Comparison of ENCODE assay signal across 14 cellular contexts in the genomic region with DNA sequence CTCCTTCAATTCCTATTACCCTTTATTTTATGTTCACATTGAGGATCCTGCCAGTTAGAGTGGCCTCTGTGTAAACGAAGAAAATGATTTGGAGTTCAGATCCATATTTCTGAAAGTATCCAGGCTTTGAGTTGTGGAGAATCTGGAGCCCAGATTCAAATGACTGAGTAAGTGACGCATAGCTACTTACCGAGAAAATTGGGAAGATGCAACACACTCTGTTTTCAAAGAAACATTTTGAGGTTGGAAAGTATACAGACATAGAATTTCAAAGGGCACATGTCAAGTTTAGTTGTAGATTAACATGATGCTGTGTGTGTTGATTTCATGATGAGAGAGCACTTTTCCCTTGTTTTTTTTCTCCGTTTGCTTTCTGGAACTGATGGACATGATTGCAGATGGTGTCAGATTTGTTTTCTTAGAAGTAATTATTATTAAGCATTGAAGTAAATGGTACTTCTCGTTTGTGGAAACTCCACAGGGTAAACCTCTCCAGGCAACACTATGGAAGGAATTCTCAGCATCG.
DNase-seq lines count a peak whose midpoint lies in the region; ATAC-seq, FAIRE-seq and TF ChIP-seq lines count a peak whose summit lies in the region.
"Had no signal": no experiment of that assay in that cellular context is flagged by ENCODE, and none has a peak within 500 bp of the region (broad histone marks: within the 10 kb centered on the region; RNA-seq: fewer than 3 reads in every experiment).

No MANE protein-coding gene starts in this region.

- DNase-seq in activated CD4-positive, alpha-beta T cell treated with anti-CD3 and anti-CD28 coated beads, Interleukin-2, amount 10 ng/mL, durations not matched to agents 24 days and 14 days = peak; percentile 14
- no peak for DNase-seq in activated CD4-positive, alpha-beta T cell treated with anti-CD3 and anti-CD28 coated beads for 48 hours
- DNase-seq in cerebellar cortex (ENCODE audit: low spot score) (peak; percentile 58), HepG2 (ENCODE audit: low spot score) (no peak), body of pancreas (no peak)
- no peak for DNase-seq in activated CD8-positive, alpha-beta memory T cell treated with anti-CD3 and anti-CD28 coated beads, Interleukin-2, amount 50 U/mL, for 4 hours
- DNase-seq in stimulated activated CD4-positive, alpha-beta T cell treated with anti-CD3 and anti-CD28 coated beads, Interleukin-12 subunit alpha, Interleukin-12 subunit beta, amount 100 ng/mL, for 4 hours = no peak
- DNase-seq: Caco-2; CD8-positive, alpha-beta T cell; DMS53 had no signal

- H3K36me3 ChIP-seq in HepG2 (replicated peaks in 1 of 2; ENCODE audit: control insufficient read depth in 1 of 2, insufficient read depth in 2 of 2, low read length in 2 of 2) (no peaks in the 10 kb centered on the region; a peak in 1 of 5 replicates), body of pancreas (replicated peaks in 1 of 2; ENCODE audit: insufficient read depth in 1 of 2, low read depth in 2 of 2) (no peaks in the 10 kb centered on the region)

- H3K27me3 ChIP-seq in HepG2 (ENCODE audit: control insufficient read depth in 1 of 2, insufficient read depth in 2 of 2, low read length in 2 of 2) = no peaks in the 10 kb centered on the region
- H3K27me3 ChIP-seq in body of pancreas = no peaks in the 10 kb centered on the region

- 61% methylated on average over 6 of the region's 6 CpGs for WGBS in HepG2 (ENCODE audit: low lambda C conversion rate)
- 66 to 73% methylated on average over 6 of the region's 6 CpGs for WGBS in body of pancreas, 2 donors

- peaks cover 75% of the 10 kb centered on the region for H3K4me1 ChIP-seq in HepG2 (ENCODE audit: insufficient read depth, low read length)
- H3K4me1 ChIP-seq in body of pancreas = peaks cover 6% of the 10 kb centered on the region

- no peaks in the 10 kb centered on the region for H3K9me3 Mint-ChIP-seq in activated CD4-positive, alpha-beta T cell treated with anti-CD3 and anti-CD28 coated beads, Interleukin-2, amount 10 ng/mL, durations not matched to agents 24 days and 14 days
- H3K9me3 Mint-ChIP-seq: CD14-positive monocyte; CD8-positive, alpha-beta T cell; IgD-negative memory B cell had no signal

- POLR2A ChIA-PET in HepG2 (lab: Yijun Ruan, JAX) = no interaction called here

- H3K9me3 ChIP-seq in HepG2 (ENCODE audit: low read length) = no peaks in the 10 kb centered on the region
- no peaks in the 10 kb centered on the region for H3K9me3 ChIP-seq in body of pancreas
- H3K9me3 ChIP-seq: Caco-2 had no signal

- no peak overlapping the region; the same call in 1 of the 2 replicates for H3K9ac ChIP-seq in HepG2 (ENCODE audit: insufficient read depth, low read depth, low read length)

- H4K20me1 ChIP-seq in HepG2 (ENCODE audit: insufficient read depth, low read length) = no peaks in the 10 kb centered on the region

- ATAC-seq in HepG2 (no peak), body of pancreas (no peak)
- ATAC-seq: CD8-positive, alpha-beta T cell had no signal

- peaks cover 14% of the 10 kb centered on the region for H3K4me1 Mint-ChIP-seq in activated CD4-positive, alpha-beta T cell treated with anti-CD3 and anti-CD28 coated beads, Interleukin-2, amount 10 ng/mL, durations not matched to agents 24 days and 14 days

- H3K4me3 ChIP-seq in HepG2 (replicated peaks in 1 of 3; ENCODE audit: insufficient read depth in 1 of 3, low read depth in 2 of 3, low read length in 3 of 3) (no peak overlapping the region), body of pancreas (no peak overlapping the region)

- CTCF ChIA-PET in HepG2 (lab: Yijun Ruan, JAX; ENCODE audit: low intra/inter-chr PET ratio, low total read pairs) = no interaction called here

- in situ Hi-C loops in HepG2 (cut with HindIII; ENCODE audit: extremely low pct_ligation_motif_present, low pct_unique_long_range_greater_than_20kb) = loop anchor here (5.0 to 25.0 kb wide), 3 partner anchors 66 to 631 kb away; no protein-coding TSS in a partner anchor

- peaks cover 11% of the 10 kb centered on the region for H3K36me3 Mint-ChIP-seq in activated CD4-positive, alpha-beta T cell treated with anti-CD3 and anti-CD28 coated beads, Interleukin-2, amount 10 ng/mL, durations not matched to agents 24 days and 14 days (ENCODE audit: low read depth)

- H3K4me3 Mint-ChIP-seq in activated CD4-positive, alpha-beta T cell treated with anti-CD3 and anti-CD28 coated beads, Interleukin-2, amount 10 ng/mL, durations not matched to agents 24 days and 14 days = no peak overlapping the region
- H3K4me3 Mint-ChIP-seq: CD14-positive monocyte; CD8-positive, alpha-beta T cell; IgD-negative memory B cell had no signal

- no peak overlapping the region for H3K27ac Mint-ChIP-seq in activated CD4-positive, alpha-beta T cell treated with anti-CD3 and anti-CD28 coated beads, Interleukin-2, amount 10 ng/mL, durations not matched to agents 24 days and 14 days
- H3K27ac Mint-ChIP-seq: CD8-positive, alpha-beta T cell had no signal

- intact Hi-C loops in activated CD4-positive, alpha-beta T cell treated with anti-CD3 and anti-CD28 coated beads, Interleukin-2, amount 10 ng/mL, durations not matched to agents 24 days and 14 days (cut with micrococcal nuclease) = no loop called here
- intact Hi-C loops in HepG2 (cut with micrococcal nuclease; ENCODE audit: unreplicated experiment) (loop anchor here (2.0 kb wide), 1 partner anchor 79 kb away; no protein-coding TSS in a partner anchor), body of pancreas (cut with DNase I) (no loop called here)

- no peak overlapping the region for H2AFZ ChIP-seq in HepG2 (ENCODE audit: low read length)

- peak overlapping the region; percentile 52 for H3K27ac ChIP-seq in HepG2 (ENCODE audit: extremely low read length, insufficient read depth, low read length)
- H3K27ac ChIP-seq in body of pancreas = no peak overlapping the region
- H3K27ac ChIP-seq: 22Rv1 had no signal

- no peak for TF ChIP-seq CTCF in HepG2 (CRISPR knock-in tag; IDR thresholded peaks at IDR 0.05)
- no peak for TF ChIP-seq CTCF in body of pancreas (IDR thresholded peaks at IDR 0.05)

- no peaks in the 10 kb centered on the region for H3K27me3 Mint-ChIP-seq in activated CD4-positive, alpha-beta T cell treated with anti-CD3 and anti-CD28 coated beads, Interleukin-2, amount 10 ng/mL, durations not matched to agents 24 days and 14 days
- H3K27me3 Mint-ChIP-seq: IgD-negative memory B cell had no signal

- no TSS peak for BruUV-seq in HepG2 (replicated peaks; lab: Mats Ljungman, UMichigan)

- peaks cover 32% of the 10 kb centered on the region for H3K79me2 ChIP-seq in HepG2 (ENCODE audit: insufficient read depth, low read length)

- TF ChIP-seq POLR2A in HepG2 (IDR thresholded peaks at IDR 0.05; ENCODE audit: insufficient read depth in 1 of 2, low read depth in 2 of 2, low read length in 2 of 2) = no peak
- TF ChIP-seq POLR2A in body of pancreas (IDR thresholded peaks at IDR 0.05) = no peak

- TF ChIP-seq EP300 in HepG2 (IDR thresholded peaks at IDR 0.05; ENCODE audit: low read depth in 2 of 2, low read length in 2 of 2) = peak in 1 of 2 experiments; percentile 30; a peak in 1 of 4 replicates
- no peak for TF ChIP-seq EP300 in HepG2 (CRISPR knock-in tag; IDR thresholded peaks at IDR 0.05; ENCODE audit: borderline replicate concordance)

- no peak for FAIRE-seq in HepG2 (lab: Jason Lieb, UNC)
- FAIRE-seq: H54 had no signal

- H3K4me2 ChIP-seq in HepG2 (ENCODE audit: low read depth, low read length) = peak overlapping the region; percentile 29; the same call in 1 of the 2 replicates

- no peak for TF ChIP-seq RAD21 in HepG2 (CRISPR knock-in tag; IDR thresholded peaks at IDR 0.05)

TF ChIP-seq in HepG2, 621 proteins besides CTCF, POLR2A, EP300 and RAD21 (continues in another document):
- TF ChIP-seq, protein P1, sequence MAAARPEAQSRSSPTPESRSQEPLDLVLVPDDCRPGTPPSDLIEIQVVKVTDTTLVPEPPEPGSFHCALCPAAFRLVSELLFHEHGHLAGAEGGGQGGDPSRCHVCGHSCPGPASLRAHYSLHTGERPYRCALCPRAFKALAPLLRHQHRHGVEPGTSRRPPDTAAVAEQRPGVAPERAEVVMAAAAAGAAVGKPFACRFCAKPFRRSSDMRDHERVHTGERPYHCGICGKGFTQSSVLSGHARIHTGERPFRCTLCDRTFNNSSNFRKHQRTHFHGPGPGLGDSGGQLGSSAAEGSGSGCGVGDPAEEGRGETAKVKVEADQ (CRISPR knock-in tag; IDR thresholded peaks at IDR 0.05; ENCODE audit: borderline replicate concordance) = no peak
- TF ChIP-seq GFI1 (CRISPR knock-in tag; IDR thresholded peaks at IDR 0.05; ENCODE audit: borderline replicate concordance) (0 out of 2 replicates have a peak, but pooled peaks have one; percentile 15), FOSL1 (CRISPR knock-in tag; IDR thresholded peaks at IDR 0.05; ENCODE audit: borderline replicate concordance) (no peak), AHR (CRISPR knock-in tag; IDR thresholded peaks at IDR 0.05) (no peak)
- TF ChIP-seq, protein P2, sequence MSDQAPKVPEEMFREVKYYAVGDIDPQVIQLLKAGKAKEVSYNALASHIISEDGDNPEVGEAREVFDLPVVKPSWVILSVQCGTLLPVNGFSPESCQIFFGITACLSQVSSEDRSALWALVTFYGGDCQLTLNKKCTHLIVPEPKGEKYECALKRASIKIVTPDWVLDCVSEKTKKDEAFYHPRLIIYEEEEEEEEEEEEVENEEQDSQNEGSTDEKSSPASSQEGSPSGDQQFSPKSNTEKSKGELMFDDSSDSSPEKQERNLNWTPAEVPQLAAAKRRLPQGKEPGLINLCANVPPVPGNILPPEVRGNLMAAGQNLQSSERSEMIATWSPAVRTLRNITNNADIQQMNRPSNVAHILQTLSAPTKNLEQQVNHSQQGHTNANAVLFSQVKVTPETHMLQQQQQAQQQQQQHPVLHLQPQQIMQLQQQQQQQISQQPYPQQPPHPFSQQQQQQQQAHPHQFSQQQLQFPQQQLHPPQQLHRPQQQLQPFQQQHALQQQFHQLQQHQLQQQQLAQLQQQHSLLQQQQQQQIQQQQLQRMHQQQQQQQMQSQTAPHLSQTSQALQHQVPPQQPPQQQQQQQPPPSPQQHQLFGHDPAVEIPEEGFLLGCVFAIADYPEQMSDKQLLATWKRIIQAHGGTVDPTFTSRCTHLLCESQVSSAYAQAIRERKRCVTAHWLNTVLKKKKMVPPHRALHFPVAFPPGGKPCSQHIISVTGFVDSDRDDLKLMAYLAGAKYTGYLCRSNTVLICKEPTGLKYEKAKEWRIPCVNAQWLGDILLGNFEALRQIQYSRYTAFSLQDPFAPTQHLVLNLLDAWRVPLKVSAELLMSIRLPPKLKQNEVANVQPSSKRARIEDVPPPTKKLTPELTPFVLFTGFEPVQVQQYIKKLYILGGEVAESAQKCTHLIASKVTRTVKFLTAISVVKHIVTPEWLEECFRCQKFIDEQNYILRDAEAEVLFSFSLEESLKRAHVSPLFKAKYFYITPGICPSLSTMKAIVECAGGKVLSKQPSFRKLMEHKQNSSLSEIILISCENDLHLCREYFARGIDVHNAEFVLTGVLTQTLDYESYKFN (CRISPR knock-in tag; conservative IDR thresholded peaks at IDR 0.05) = peak; percentile 32; the same call in 1 of the 2 replicates

Comparison
In these comparisons a context has a peak if more than half of its experiments do, and no peak if none do; other contexts are left out.
1. DNase-seq: peak in activated CD4-positive, alpha-beta T cell treated with anti-CD3 and anti-CD28 coated beads, Interleukin-2, amount 10 ng/mL, durations not matched to agents 24 days and 14 days (single experiment) and cerebellar cortex (single experiment); none in activated CD4-positive, alpha-beta T cell treated with anti-CD3 and anti-CD28 coated beads for 48 hours (single experiment), HepG2 (single experiment), activated CD8-positive, alpha-beta memory T cell treated with anti-CD3 and anti-CD28 coated beads, Interleukin-2, amount 50 U/mL, for 4 hours (single experiment), stimulated activated CD4-positive, alpha-beta T cell treated with anti-CD3 and anti-CD28 coated beads, Interleukin-12 subunit alpha, Interleukin-12 subunit beta, amount 100 ng/mL, for 4 hours (single experiment) and body of pancreas (0 of 4).